Comparison of ENCODE assay signal across 8 cellular contexts in genomic region chr6:81484251-81484650, GRCh38.
"Had no signal": no experiment of that assay in that cellular context is flagged by ENCODE, and none has a peak within 500 bp of the region (broad histone marks: within the 10 kb centered on the region; RNA-seq: fewer than 3 reads in every experiment).

No MANE protein-coding gene starts in this region.

- DNase-seq: GDM1, GF-D8 had no signal

- H3K4me3 ChIP-seq: GM12878 had no signal

- FAIRE-seq: G401.6, GM12878, GM12891, GM12892, GM18507, GM19239 had no signal
